In genomic region chr12:82025462-82025861, GRCh38 we compare ENCODE assay signal across 1 cellular context.
TF ChIP-seq lines count a peak whose summit lies in the region.

No MANE protein-coding gene starts in this region.

TF ChIP-seq in SK-N-SH treated with all-trans-retinoic acid at 6 μM for 48 hours, 23 proteins besides CTCF, POLR2A, EP300 and RAD21 (continued from another document):
- TF ChIP-seq, protein P1, sequence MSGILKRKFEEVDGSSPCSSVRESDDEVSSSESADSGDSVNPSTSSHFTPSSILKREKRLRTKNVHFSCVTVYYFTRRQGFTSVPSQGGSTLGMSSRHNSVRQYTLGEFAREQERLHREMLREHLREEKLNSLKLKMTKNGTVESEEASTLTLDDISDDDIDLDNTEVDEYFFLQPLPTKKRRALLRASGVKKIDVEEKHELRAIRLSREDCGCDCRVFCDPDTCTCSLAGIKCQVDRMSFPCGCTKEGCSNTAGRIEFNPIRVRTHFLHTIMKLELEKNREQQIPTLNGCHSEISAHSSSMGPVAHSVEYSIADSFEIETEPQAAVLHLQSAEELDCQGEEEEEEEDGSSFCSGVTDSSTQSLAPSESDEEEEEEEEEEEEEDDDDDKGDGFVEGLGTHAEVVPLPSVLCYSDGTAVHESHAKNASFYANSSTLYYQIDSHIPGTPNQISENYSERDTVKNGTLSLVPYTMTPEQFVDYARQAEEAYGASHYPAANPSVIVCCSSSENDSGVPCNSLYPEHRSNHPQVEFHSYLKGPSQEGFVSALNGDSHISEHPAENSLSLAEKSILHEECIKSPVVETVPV (CRISPR knock-in tag; IDR thresholded peaks at IDR 0.05), result no peak
